25 cellular contexts compared by ENCODE assay signal in genomic region chr14:22159968-22160367, GRCh38.
DNase-seq lines count a peak whose midpoint lies in the region; ATAC-seq, FAIRE-seq and TF ChIP-seq lines count a peak whose summit lies in the region.
"Had no signal": no experiment of that assay in that cellular context is flagged by ENCODE, and none has a peak within 500 bp of the region (broad histone marks: within the 10 kb centered on the region; RNA-seq: fewer than 3 reads in every experiment).

No MANE protein-coding gene starts in this region.

- TF ChIP-seq POLR2A in endothelial cell of umbilical vein (IDR thresholded peaks at IDR 0.05; ENCODE audit: low read depth, low read length): no peak
- no peak for TF ChIP-seq POLR2A in transverse colon (IDR thresholded peaks at IDR 0.05)

- POLR2A ChIA-PET in endothelial cell of umbilical vein (lab: Charles Lee): no interaction called here

- DNase-seq in stimulated activated CD4-positive, alpha-beta T cell treated with anti-CD3 and anti-CD28 coated beads, Interleukin-4, amount 100 ng/mL, for 24 hours: peak; percentile 5
- no peak for DNase-seq in stimulated activated CD4-positive, alpha-beta T cell treated with anti-CD3 and anti-CD28 coated beads, Interleukin-4, amount 100 ng/mL, for 4 hours
- peak; percentile 20 for DNase-seq in MV-4-11 (lab: John Stamatoyannopoulos, UW)
- DNase-seq in endothelial cell of umbilical vein (ENCODE audit: low read depth, low spot score): no peak
- peak; percentile 19 for DNase-seq in transverse colon
- DNase-seq in epidermal melanocyte (ENCODE audit: insufficient read length, low spot score): no peak
- DNase-seq in left cardiac atrium: no peak
- DNase-seq: activated CD4-positive, CD25-positive, alpha-beta regulatory T cell; activated T-cell treated with anti-CD3 and anti-CD28 coated beads, Interleukin-2, amount 50 U/mL, for 24 hours; aorta; CD8-positive, alpha-beta memory T cell; endodermal cell; GOT3; KBM-7; kidney; NCI-H1048; NCI-H1930; NCI-H748 treated with DMSO at 0.1 percent for 48 hours; stimulated activated CD4-positive, alpha-beta T cell treated with anti-CD3 and anti-CD28 coated beads, Interleukin-15, amount 100 ng/mL, for 24 hours; T1000; trophoblast cell had no signal

- intact Hi-C loops in endothelial cell of umbilical vein (cut with micrococcal nuclease) (no loop called here), transverse colon (cut with DNase I; ENCODE audit: low total_unique reads) (no loop called here), left cardiac atrium (cut with DNase I) (no loop called here)

- no peak for ATAC-seq in left cardiac atrium
- ATAC-seq: Right ventricle myocardium inferior, sciatic nerve had no signal

- H3K4me1 ChIP-seq in endothelial cell of umbilical vein (ENCODE audit: control insufficient read depth, extremely low read depth, insufficient read depth, low read length) (peaks cover 3% of the 10 kb centered on the region), transverse colon (peaks cover 10 to 25% (median 15%) of the 10 kb centered on the region in 4 donors)

- no peak for TF ChIP-seq EP300 in transverse colon (IDR thresholded peaks at IDR 0.05; ENCODE audit: low read depth)

- H3K36me3 ChIP-seq in endothelial cell of umbilical vein (ENCODE audit: control insufficient read depth in 2 of 2, extremely low read depth in 1 of 2, insufficient read depth in 2 of 2, low read length in 2 of 2) (no peaks in the 10 kb centered on the region), transverse colon (no peaks in the 10 kb centered on the region)

- H4K20me1 ChIP-seq in endothelial cell of umbilical vein (replicated peaks; ENCODE audit: control insufficient read depth, extremely low read depth, insufficient read depth, low read length): no peaks in the 10 kb centered on the region

- BruUV-seq in endothelial cell of umbilical vein (replicated peaks; lab: Mats Ljungman, UMichigan): no TSS peak

- H3K4me3 ChIP-seq in endothelial cell of umbilical vein (replicated peaks in 1 of 3; ENCODE audit: insufficient read depth in 1 of 3, low read depth in 1 of 3, low read length in 3 of 3): no peak overlapping the region
- no peak overlapping the region for H3K4me3 ChIP-seq in transverse colon
- H3K4me3 ChIP-seq: lung had no signal

- in situ Hi-C loops in transverse colon (cut with MboI; ENCODE audit: low pct_ligation_motif_present in 1 of 4, low pct_unique_long_range_greater_than_20kb in 1 of 4, low sequenced_read_pairs in 3 of 4): no loop called here

- dilution Hi-C loops in endothelial cell of umbilical vein (cut with MboI; ENCODE audit: extremely low pct_ligation_motif_present, low sequenced_read_pairs): no loop called here

- H3K4me2 ChIP-seq in endothelial cell of umbilical vein (ENCODE audit: insufficient read depth, low read length): no peak overlapping the region

- FAIRE-seq in endothelial cell of umbilical vein (lab: Jason Lieb, UNC): peak; percentile 21
- FAIRE-seq: G401.6, kidney had no signal

- peaks cover 8 to 13% of the 10 kb centered on the region in 2 experiments for H3K27me3 ChIP-seq in endothelial cell of umbilical vein (ENCODE audit: control insufficient read depth in 2 of 2, insufficient read depth in 2 of 2, low read length in 2 of 2)
- H3K27me3 ChIP-seq in transverse colon: no peaks in the 10 kb centered on the region

- WGBS in transverse colon (ENCODE audit: low coverage in 1 of 2), 2 donors: 6 to 19% methylated on average over 2 of the region's 2 CpGs

- TF ChIP-seq CTCF in endothelial cell of umbilical vein (IDR thresholded peaks at IDR 0.05; ENCODE audit: extremely low read depth in 1 of 2, insufficient read depth in 1 of 2, low read depth in 1 of 2, low read length in 2 of 2) (no peak), transverse colon (IDR thresholded peaks at IDR 0.05) (no peak)

- no peak overlapping the region for H2AFZ ChIP-seq in endothelial cell of umbilical vein (ENCODE audit: low read depth, low read length)

- no peaks in the 10 kb centered on the region for H3K79me2 ChIP-seq in endothelial cell of umbilical vein (ENCODE audit: control insufficient read depth, insufficient read depth, low read length)

- H3K9ac ChIP-seq in endothelial cell of umbilical vein (replicated peaks; ENCODE audit: extremely low read depth, insufficient read depth, low read length): no peak overlapping the region

- CTCF ChIA-PET in endothelial cell of umbilical vein (lab: Charles Lee): interaction anchor here (2.5 kb wide), 1 partner anchor 41 kb away, joined by 11 read pairs; no protein-coding TSS in a partner anchor

- H3K9me3 ChIP-seq in endothelial cell of umbilical vein (replicated peaks; ENCODE audit: control insufficient read depth, insufficient read depth, low read length) (no peaks in the 10 kb centered on the region), transverse colon (no peaks in the 10 kb centered on the region)

- H3K27ac ChIP-seq in endothelial cell of umbilical vein (ENCODE audit: insufficient read depth, low read depth, low read length) (no peak overlapping the region), transverse colon (no peak overlapping the region)

- H3K9me1 ChIP-seq in endothelial cell of umbilical vein (replicated peaks; ENCODE audit: control insufficient read depth, extremely low read depth, insufficient read depth, low read length): no peaks in the 10 kb centered on the region

TF ChIP-seq in endothelial cell of umbilical vein, 7 proteins besides CTCF, POLR2A, EP300 and RAD21:
- TF ChIP-seq JUN (IDR thresholded peaks at IDR 0.05; ENCODE audit: borderline replicate concordance, insufficient read depth, insufficient read length, low read depth): no peak
- no peak for TF ChIP-seq MYC (IDR thresholded peaks at IDR 0.05; ENCODE audit: low read depth, low read length)
- no peak for TF ChIP-seq FOS (IDR thresholded peaks at IDR 0.05; ENCODE audit: borderline replicate concordance, insufficient read depth, low read length)
- no peak for TF ChIP-seq POLR2AphosphoS5 (IDR thresholded peaks at IDR 0.05; ENCODE audit: insufficient read depth, low read depth, low read length)
- no peak for TF ChIP-seq GATA2 (IDR thresholded peaks at IDR 0.05; ENCODE audit: insufficient read depth, insufficient read length, low read depth, low read length)
- no peak for TF ChIP-seq EZH2 (IDR thresholded peaks at IDR 0.05; ENCODE audit: borderline replicate concordance, low read depth, low read length, severe bottlenecking)
- TF ChIP-seq MAX (IDR thresholded peaks at IDR 0.05; ENCODE audit: insufficient read depth, insufficient read length): no peak

Comparison
In these comparisons a context has a peak if more than half of its experiments do, and no peak if none do; other contexts are left out.
1. DNase-seq: peak in stimulated activated CD4-positive, alpha-beta T cell treated with anti-CD3 and anti-CD28 coated beads, Interleukin-4, amount 100 ng/mL, for 24 hours (single experiment), MV-4-11 (single experiment) and transverse colon (single experiment); none in stimulated activated CD4-positive, alpha-beta T cell treated with anti-CD3 and anti-CD28 coated beads, Interleukin-4, amount 100 ng/mL, for 4 hours (0 of 2), endothelial cell of umbilical vein (single experiment), epidermal melanocyte (single experiment) and left cardiac atrium (single experiment).